In genomic region chr16:970766-971581, GRCh38 we compare ENCODE assay signal across 8 cellular contexts. TPM values are rescaled to one million over a fixed set of nuclear protein-coding genes. Genes with fewer than 3 reads are reported as not detected.
DNase-seq lines count a peak whose midpoint lies in the region; ATAC-seq and TF ChIP-seq lines count a peak whose summit lies in the region.

TSS of gene LMF1 (minus strand) at chr16:970984. CDS start at chr16:970980, 4 bp downstream.

- no peak for TF ChIP-seq EP300 in gastroesophageal sphincter (IDR thresholded peaks at IDR 0.05)

- in situ Hi-C loops in SK-MEL-5 (cut with HindIII; ENCODE audit: low pct_unique_long_range_greater_than_20kb, low sequenced_read_pairs), result no loop called here

- WGBS in gastroesophageal sphincter (ENCODE audit: low coverage in 1 of 2), 2 donors, result no CpG with 5 or more reads among the region's 71 CpGs

- H3K4me1 ChIP-seq in gastroesophageal sphincter, result peaks cover 0 to 40% (median 9%) of the 10 kb centered on the region in 3 donors

- TF ChIP-seq CTCF in gastroesophageal sphincter (IDR thresholded peaks at IDR 0.05), result no peak
- TF ChIP-seq CTCF in subcutaneous adipose tissue (IDR thresholded peaks at IDR 0.05; ENCODE audit: low read depth), result no peak

- peak within 1 kb of the TSS; percentile 94 to 95 for H3K4me3 ChIP-seq in gastroesophageal sphincter

- H3K27me3 ChIP-seq in gastroesophageal sphincter, result no peaks in the 10 kb centered on the region

- H3K9me3 ChIP-seq in gastroesophageal sphincter, result no peaks in the 10 kb centered on the region

- peaks cover 0 to 28% of the 10 kb centered on the region in 2 donors for H3K36me3 ChIP-seq in gastroesophageal sphincter

- peak within 1 kb of the TSS; percentile 41 to 87 (median 82) for H3K27ac ChIP-seq in gastroesophageal sphincter

- DNase-seq in Daoy (ENCODE audit: low read depth), result peak; percentile 85
- DNase-seq in Kasumi-1 (lab: John Stamatoyannopoulos, UW), result peak; percentile 41 to 42
- DNase-seq in SK-MEL-5 (ENCODE audit: low read depth, low spot score), result peak; percentile 87
- DNase-seq in activated naive CD4-positive, alpha-beta T cell treated with Interleukin-2 at 50 U/mL for 16 hours, result peak; percentile 93
- peak; percentile 35 for DNase-seq in non-pigmented ciliary epithelial cell (ENCODE audit: low read depth)

- ATAC-seq in GM21737 (IDR thresholded peaks at IDR 0.05; ENCODE audit: unreplicated experiment), result peak; percentile 72
- peak; percentile 92 for ATAC-seq in gastroesophageal sphincter

- TF ChIP-seq POLR2A in gastroesophageal sphincter (IDR thresholded peaks at IDR 0.05), result peak; percentile 40 to 56

RNA-seq across cellular contexts. Expression of gene LMF1, which starts in this region (rescaled TPM):
- 1.8 and 2.6 TPM in 2 replicates for total RNA-seq in Daoy (2014; rRNA removed; shearing (Covaris generic))
- 10.9 and 15.5 TPM in 2 replicates for total RNA-seq in SK-MEL-5 (2014; rRNA removed; shearing (Covaris generic))
- polyA plus RNA-seq in SK-MEL-5 (2015; cell fraction: cytosol; rRNA removed), result 39.2 and 42.3 TPM in 2 replicates
- 43.4 and 66.4 TPM in 2 replicates for polyA plus RNA-seq in SK-MEL-5 (2015; cell fraction: nucleus; rRNA removed)
- 10 to 100 TPM; 13.7 to 57.3 (median 20.9) TPM for total RNA-seq in gastroesophageal sphincter
- 10 to 100 TPM; 16.0 to 30.3 (median 24.2) TPM for total RNA-seq in subcutaneous adipose tissue

Comparison
In these comparisons a context has a peak if more than half of its experiments do, and no peak if none do; other contexts are left out.
1. Peak in every context shown above with its lines: DNase-seq, ATAC-seq, H3K4me3 ChIP-seq and H3K27ac ChIP-seq.
2. DNase-seq: peak in every context shown above with its lines; median percentile 93 in activated naive CD4-positive, alpha-beta T cell treated with Interleukin-2 at 50 U/mL for 16 hours; 87 in SK-MEL-5; 85 in Daoy; 42 in Kasumi-1; 35 in non-pigmented ciliary epithelial cell.